10 cellular contexts compared by ENCODE assay signal in genomic region chr22:36445158-36445668, GRCh38. TPM values are rescaled to one million over a fixed set of nuclear protein-coding genes. Genes with fewer than 3 reads are reported as not detected.
A peak's percentile ranks its signal among the peaks of the same experiment; 100 is the strongest.
DNase-seq lines count a peak whose midpoint lies in the region; ATAC-seq, FAIRE-seq and TF ChIP-seq lines count a peak whose summit lies in the region.
"Had no signal": no experiment of that assay in that cellular context is flagged by ENCODE, and none has a peak within 500 bp of the region (broad histone marks: within the 10 kb centered on the region; RNA-seq: fewer than 3 reads in every experiment).

No MANE protein-coding gene starts in this region.

- H3K4me3 Mint-ChIP-seq in activated naive CD4-positive, alpha-beta T cell treated with anti-CD3 and anti-CD28 coated beads for 36 hours: no peak overlapping the region
- H3K4me3 Mint-ChIP-seq: H9 had no signal

- POLR2A ChIA-PET in endothelial cell of umbilical vein (lab: Charles Lee): no interaction called here

- no peak for TF ChIP-seq POLR2A in endothelial cell of umbilical vein (IDR thresholded peaks at IDR 0.05; ENCODE audit: low read depth, low read length)

- no peaks in the 10 kb centered on the region for H3K27me3 Mint-ChIP-seq in activated naive CD4-positive, alpha-beta T cell treated with anti-CD3 and anti-CD28 coated beads for 36 hours (ENCODE audit: low read depth)

- H3K4me2 ChIP-seq in endothelial cell of umbilical vein (ENCODE audit: insufficient read depth, low read length): no peak overlapping the region

- no peak overlapping the region; the same call in 1 of the 2 replicates for H3K4me3 ChIP-seq in AG09309 (ENCODE audit: control insufficient read depth, low read depth, low read length)
- H3K4me3 ChIP-seq in endothelial cell of umbilical vein (replicated peaks in 1 of 3; ENCODE audit: insufficient read depth in 1 of 3, low read depth in 1 of 3, low read length in 3 of 3): no peak overlapping the region
- no peak overlapping the region for H3K4me3 ChIP-seq in muscle layer of colon (ENCODE audit: low read depth in 1 of 2, low read length in 2 of 2)
- H3K4me3 ChIP-seq: thoracic aorta had no signal

- H3K36me3 ChIP-seq in endothelial cell of umbilical vein (ENCODE audit: control insufficient read depth in 2 of 2, extremely low read depth in 1 of 2, insufficient read depth in 2 of 2, low read length in 2 of 2) (no peaks in the 10 kb centered on the region), muscle layer of colon (ENCODE audit: insufficient read depth, low read length) (no peaks in the 10 kb centered on the region)
- H3K36me3 ChIP-seq: thoracic aorta had no signal

- no peak overlapping the region for H3K9ac ChIP-seq in endothelial cell of umbilical vein (replicated peaks; ENCODE audit: extremely low read depth, insufficient read depth, low read length)
- H3K9ac ChIP-seq in muscle layer of colon (ENCODE audit: low read length): no peak overlapping the region

- DNase-seq in AG09309 (ENCODE audit: low read depth) (peak; percentile 86), NCI-H446 treated with DMSO at 0.1 percent for 48 hours (lab: John Stamatoyannopoulos, UW) (peak; percentile 40), endothelial cell of umbilical vein (ENCODE audit: low read depth, low spot score) (no peak), NCI-H345 treated with DMSO at 0.1 percent for 48 hours (lab: John Stamatoyannopoulos, UW; ENCODE audit: unreplicated experiment) (no peak)
- no peak for DNase-seq in activated naive CD4-positive, alpha-beta T cell treated with anti-CD3 and anti-CD28 coated beads for 36 hours
- DNase-seq: H9 had no signal

- H3K79me2 ChIP-seq in endothelial cell of umbilical vein (ENCODE audit: control insufficient read depth, insufficient read depth, low read length): no peaks in the 10 kb centered on the region

- no peak overlapping the region for H3K27ac Mint-ChIP-seq in activated naive CD4-positive, alpha-beta T cell treated with anti-CD3 and anti-CD28 coated beads for 36 hours

- no peaks in the 10 kb centered on the region for H3K9me3 ChIP-seq in endothelial cell of umbilical vein (replicated peaks; ENCODE audit: control insufficient read depth, insufficient read depth, low read length)
- H3K9me3 ChIP-seq in muscle layer of colon (ENCODE audit: low read length): no peaks in the 10 kb centered on the region
- H3K9me3 ChIP-seq: thoracic aorta had no signal

- no peaks in the 10 kb centered on the region for H3K9me1 ChIP-seq in endothelial cell of umbilical vein (replicated peaks; ENCODE audit: control insufficient read depth, extremely low read depth, insufficient read depth, low read length)

- no peaks in the 10 kb centered on the region for H3K9me3 Mint-ChIP-seq in activated naive CD4-positive, alpha-beta T cell treated with anti-CD3 and anti-CD28 coated beads for 36 hours

- BruUV-seq in endothelial cell of umbilical vein (replicated peaks; lab: Mats Ljungman, UMichigan): no TSS peak

- ATAC-seq in GM19467 (IDR thresholded peaks at IDR 0.05; ENCODE audit: unreplicated experiment): no peak
- ATAC-seq in GM21717 (IDR thresholded peaks at IDR 0.05; ENCODE audit: unreplicated experiment): no peak

- intact Hi-C loops in endothelial cell of umbilical vein (cut with micrococcal nuclease): no loop called here
- intact Hi-C loops in activated naive CD4-positive, alpha-beta T cell treated with anti-CD3 and anti-CD28 coated beads for 36 hours (cut with micrococcal nuclease): no loop called here

- H4K20me1 ChIP-seq in endothelial cell of umbilical vein (replicated peaks; ENCODE audit: control insufficient read depth, extremely low read depth, insufficient read depth, low read length): no peaks in the 10 kb centered on the region

- H3K27me3 ChIP-seq in endothelial cell of umbilical vein (ENCODE audit: control insufficient read depth in 2 of 2, insufficient read depth in 2 of 2, low read length in 2 of 2): no peaks in the 10 kb centered on the region
- H3K27me3 ChIP-seq in muscle layer of colon (ENCODE audit: control insufficient read depth in 1 of 2, insufficient read depth in 2 of 2, low read length in 2 of 2): no peaks in the 10 kb centered on the region

- CTCF ChIA-PET in endothelial cell of umbilical vein (lab: Charles Lee): interaction anchor here (1.2 kb wide), 1 partner anchor 25 kb away, joined by 4 read pairs; no protein-coding TSS in a partner anchor
- CTCF ChIA-PET in activated naive CD4-positive, alpha-beta T cell treated with anti-CD3 and anti-CD28 coated beads for 36 hours (lab: Charles Lee): interaction anchor here (0.8 kb wide), 1 partner anchor 10 kb away, joined by 3 read pairs; no protein-coding TSS in a partner anchor

- FAIRE-seq in endothelial cell of umbilical vein (lab: Jason Lieb, UNC): no peak

- no peaks in the 10 kb centered on the region for H3K36me3 Mint-ChIP-seq in activated naive CD4-positive, alpha-beta T cell treated with anti-CD3 and anti-CD28 coated beads for 36 hours (ENCODE audit: low read depth)

- no peak overlapping the region for H3K27ac ChIP-seq in endothelial cell of umbilical vein (ENCODE audit: insufficient read depth, low read depth, low read length)
- H3K27ac ChIP-seq in muscle layer of colon (ENCODE audit: low read depth, low read length): peak overlapping the region; percentile 34
- H3K27ac ChIP-seq: thoracic aorta had no signal

- TF ChIP-seq CTCF in AG09309 (IDR thresholded peaks at IDR 0.05; ENCODE audit: control insufficient read depth, insufficient read depth, low read depth, low read length, missing control alignments) (no peak), endothelial cell of umbilical vein (IDR thresholded peaks at IDR 0.05; ENCODE audit: extremely low read depth in 1 of 2, insufficient read depth in 1 of 2, low read depth in 1 of 2, low read length in 2 of 2) (no peak)

- H3K4me1 ChIP-seq in endothelial cell of umbilical vein (ENCODE audit: control insufficient read depth, extremely low read depth, insufficient read depth, low read length) (peaks cover 6% of the 10 kb centered on the region), muscle layer of colon (ENCODE audit: insufficient read depth, low read length) (peaks cover 13% of the 10 kb centered on the region)

- dilution Hi-C loops in endothelial cell of umbilical vein (cut with MboI; ENCODE audit: extremely low pct_ligation_motif_present, low sequenced_read_pairs): no loop called here

- H3K4me1 Mint-ChIP-seq in activated naive CD4-positive, alpha-beta T cell treated with anti-CD3 and anti-CD28 coated beads for 36 hours (ENCODE audit: low read depth): peaks cover 13% of the 10 kb centered on the region

- peak overlapping the region; percentile 7 for H2AFZ ChIP-seq in endothelial cell of umbilical vein (ENCODE audit: low read depth, low read length)

TF ChIP-seq in endothelial cell of umbilical vein, 7 proteins besides CTCF, POLR2A, EP300 and RAD21:
- TF ChIP-seq POLR2AphosphoS5 (IDR thresholded peaks at IDR 0.05; ENCODE audit: insufficient read depth, low read depth, low read length): no peak

RNA-seq across cellular contexts. Expression of gene TXN2, which starts 36.2 kb away (rescaled TPM):
- total RNA-seq in endothelial cell of umbilical vein: 74.3 and 75.9 TPM in 2 replicates
- polyA plus RNA-seq in endothelial cell of umbilical vein: 170 and 183 TPM in 2 replicates
- polyA plus RNA-seq in endothelial cell of umbilical vein (2011; cell fraction: cytosol; rRNA removed): 181 and 197 TPM in 2 replicates
- polyA plus RNA-seq in endothelial cell of umbilical vein (2011; cell fraction: nucleus; rRNA removed): 82.5 and 86.4 TPM in 2 replicates
- polyA plus RNA-seq in endothelial cell of umbilical vein (2012): 79.8 and 82.4 TPM in 2 replicates
- polyA minus RNA-seq in endothelial cell of umbilical vein: 110 and 124 TPM in 2 replicates
- polyA minus RNA-seq in endothelial cell of umbilical vein (2011; cell fraction: cytosol; rRNA and poly(A)+ RNA removed): 37.8 TPM
- polyA minus RNA-seq in endothelial cell of umbilical vein (2011; cell fraction: nucleus; rRNA and poly(A)+ RNA removed): 11.5 and 12.4 TPM in 2 replicates
- total RNA-seq in activated naive CD4-positive, alpha-beta T cell treated with anti-CD3 and anti-CD28 coated beads for 36 hours: 100 to 1,000 TPM; 108 to 113 TPM

RNA-seq across cellular contexts. Expression of gene MYH9, which starts 57.4 kb away (rescaled TPM):
- total RNA-seq in endothelial cell of umbilical vein: 1,331 and 1,413 TPM in 2 replicates
- polyA plus RNA-seq in endothelial cell of umbilical vein: 157 and 188 TPM in 2 replicates
- 377 and 396 TPM in 2 replicates for polyA plus RNA-seq in endothelial cell of umbilical vein (2011; cell fraction: cytosol; rRNA removed)
- 759 and 766 TPM in 2 replicates for polyA plus RNA-seq in endothelial cell of umbilical vein (2011; cell fraction: nucleus; rRNA removed)
- polyA plus RNA-seq in endothelial cell of umbilical vein (2012): 496 and 585 TPM in 2 replicates
- 1,176 and 1,679 TPM in 2 replicates for polyA minus RNA-seq in endothelial cell of umbilical vein
- 42.9 TPM for polyA minus RNA-seq in endothelial cell of umbilical vein (2011; cell fraction: cytosol; rRNA and poly(A)+ RNA removed)
- 498 and 877 TPM in 2 replicates for polyA minus RNA-seq in endothelial cell of umbilical vein (2011; cell fraction: nucleus; rRNA and poly(A)+ RNA removed)
- 100 to 1,000 TPM; 574 to 625 TPM for total RNA-seq in activated naive CD4-positive, alpha-beta T cell treated with anti-CD3 and anti-CD28 coated beads for 36 hours

Comparison
In these comparisons a context has a peak if more than half of its experiments do, and no peak if none do; other contexts are left out.
1. DNase-seq: peak in AG09309 (single experiment) and NCI-H446 treated with DMSO at 0.1 percent for 48 hours (single experiment); none in endothelial cell of umbilical vein (single experiment), activated naive CD4-positive, alpha-beta T cell treated with anti-CD3 and anti-CD28 coated beads for 36 hours (single experiment) and NCI-H345 treated with DMSO at 0.1 percent for 48 hours (single experiment).